In the genomic region with DNA sequence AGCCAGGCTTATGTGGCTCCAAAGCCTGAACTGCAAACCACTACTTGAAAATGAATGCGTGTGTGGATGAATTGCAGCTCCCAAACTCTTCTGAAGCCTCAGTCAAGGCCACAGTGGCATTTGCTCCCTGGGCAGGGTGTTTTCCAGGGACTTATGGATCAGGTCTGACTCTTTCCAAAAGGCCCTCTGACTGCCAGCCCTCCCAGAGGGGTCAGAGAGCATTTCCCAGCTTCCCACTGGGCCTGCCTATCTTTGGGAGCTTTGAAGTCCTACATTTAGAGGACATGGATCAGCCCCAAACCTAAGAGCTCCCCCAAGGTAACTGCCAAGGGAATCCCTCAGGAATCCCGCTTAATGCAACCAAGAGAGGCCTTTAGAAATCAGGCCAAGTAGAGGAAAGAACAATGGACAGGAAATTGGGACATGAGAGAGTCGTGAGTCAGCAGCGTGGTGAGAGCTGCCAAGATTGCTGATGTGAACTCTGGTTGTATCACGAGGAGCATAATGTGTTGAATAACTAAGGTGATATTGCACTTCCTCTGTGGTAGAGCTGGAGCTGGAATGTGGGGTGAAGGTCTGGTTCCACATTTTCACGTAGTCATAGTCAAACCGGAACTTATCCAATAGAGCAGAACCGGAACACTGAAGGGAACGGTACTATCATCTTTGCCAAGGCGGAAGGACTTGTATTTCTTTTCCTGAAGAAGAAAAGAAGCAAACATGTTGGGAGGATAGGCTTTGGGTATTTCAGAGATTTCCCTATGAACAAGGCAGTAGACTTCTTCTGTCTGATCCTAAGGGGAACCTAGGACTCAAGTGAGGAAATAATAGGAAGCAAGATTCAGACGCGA, we compare ENCODE assay signal across 1 cellular context.
TF ChIP-seq lines count a peak whose summit lies in the region.

No MANE protein-coding gene starts in this region.

TF ChIP-seq in K562, 482 proteins besides CTCF, POLR2A, EP300 and RAD21 (continued from another document and continues in another):
- TF ChIP-seq, protein P1, sequence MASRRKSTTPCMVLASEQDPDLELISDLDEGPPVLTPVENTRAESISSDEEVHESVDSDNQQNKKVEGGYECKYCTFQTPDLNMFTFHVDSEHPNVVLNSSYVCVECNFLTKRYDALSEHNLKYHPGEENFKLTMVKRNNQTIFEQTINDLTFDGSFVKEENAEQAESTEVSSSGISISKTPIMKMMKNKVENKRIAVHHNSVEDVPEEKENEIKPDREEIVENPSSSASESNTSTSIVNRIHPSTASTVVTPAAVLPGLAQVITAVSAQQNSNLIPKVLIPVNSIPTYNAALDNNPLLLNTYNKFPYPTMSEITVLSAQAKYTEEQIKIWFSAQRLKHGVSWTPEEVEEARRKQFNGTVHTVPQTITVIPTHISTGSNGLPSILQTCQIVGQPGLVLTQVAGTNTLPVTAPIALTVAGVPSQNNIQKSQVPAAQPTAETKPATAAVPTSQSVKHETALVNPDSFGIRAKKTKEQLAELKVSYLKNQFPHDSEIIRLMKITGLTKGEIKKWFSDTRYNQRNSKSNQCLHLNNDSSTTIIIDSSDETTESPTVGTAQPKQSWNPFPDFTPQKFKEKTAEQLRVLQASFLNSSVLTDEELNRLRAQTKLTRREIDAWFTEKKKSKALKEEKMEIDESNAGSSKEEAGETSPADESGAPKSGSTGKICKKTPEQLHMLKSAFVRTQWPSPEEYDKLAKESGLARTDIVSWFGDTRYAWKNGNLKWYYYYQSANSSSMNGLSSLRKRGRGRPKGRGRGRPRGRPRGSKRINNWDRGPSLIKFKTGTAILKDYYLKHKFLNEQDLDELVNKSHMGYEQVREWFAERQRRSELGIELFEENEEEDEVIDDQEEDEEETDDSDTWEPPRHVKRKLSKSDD (conservative IDR thresholded peaks at IDR 0.05; ENCODE audit: low read length), result no peak
- no peak for TF ChIP-seq SMARCC2 (IDR thresholded peaks at IDR 0.05; ENCODE audit: low read depth)
- TF ChIP-seq, protein P2, sequence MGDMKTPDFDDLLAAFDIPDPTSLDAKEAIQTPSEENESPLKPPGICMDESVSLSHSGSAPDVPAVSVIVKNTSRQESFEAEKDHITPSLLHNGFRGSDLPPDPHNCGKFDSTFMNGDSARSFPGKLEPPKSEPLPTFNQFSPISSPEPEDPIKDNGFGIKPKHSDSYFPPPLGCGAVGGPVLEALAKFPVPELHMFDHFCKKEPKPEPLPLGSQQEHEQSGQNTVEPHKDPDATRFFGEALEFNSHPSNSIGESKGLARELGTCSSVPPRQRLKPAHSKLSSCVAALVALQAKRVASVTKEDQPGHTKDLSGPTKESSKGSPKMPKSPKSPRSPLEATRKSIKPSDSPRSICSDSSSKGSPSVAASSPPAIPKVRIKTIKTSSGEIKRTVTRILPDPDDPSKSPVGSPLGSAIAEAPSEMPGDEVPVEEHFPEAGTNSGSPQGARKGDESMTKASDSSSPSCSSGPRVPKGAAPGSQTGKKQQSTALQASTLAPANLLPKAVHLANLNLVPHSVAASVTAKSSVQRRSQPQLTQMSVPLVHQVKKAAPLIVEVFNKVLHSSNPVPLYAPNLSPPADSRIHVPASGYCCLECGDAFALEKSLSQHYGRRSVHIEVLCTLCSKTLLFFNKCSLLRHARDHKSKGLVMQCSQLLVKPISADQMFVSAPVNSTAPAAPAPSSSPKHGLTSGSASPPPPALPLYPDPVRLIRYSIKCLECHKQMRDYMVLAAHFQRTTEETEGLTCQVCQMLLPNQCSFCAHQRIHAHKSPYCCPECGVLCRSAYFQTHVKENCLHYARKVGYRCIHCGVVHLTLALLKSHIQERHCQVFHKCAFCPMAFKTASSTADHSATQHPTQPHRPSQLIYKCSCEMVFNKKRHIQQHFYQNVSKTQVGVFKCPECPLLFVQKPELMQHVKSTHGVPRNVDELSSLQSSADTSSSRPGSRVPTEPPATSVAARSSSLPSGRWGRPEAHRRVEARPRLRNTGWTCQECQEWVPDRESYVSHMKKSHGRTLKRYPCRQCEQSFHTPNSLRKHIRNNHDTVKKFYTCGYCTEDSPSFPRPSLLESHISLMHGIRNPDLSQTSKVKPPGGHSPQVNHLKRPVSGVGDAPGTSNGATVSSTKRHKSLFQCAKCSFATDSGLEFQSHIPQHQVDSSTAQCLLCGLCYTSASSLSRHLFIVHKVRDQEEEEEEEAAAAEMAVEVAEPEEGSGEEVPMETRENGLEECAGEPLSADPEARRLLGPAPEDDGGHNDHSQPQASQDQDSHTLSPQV (IDR thresholded peaks at IDR 0.05), result peak; percentile 97
- TF ChIP-seq RBBP5 (IDR thresholded peaks at IDR 0.05; ENCODE audit: borderline replicate concordance, insufficient read depth, low read length, poor library complexity, severe bottlenecking), result peak; percentile 80
- TF ChIP-seq NFE2 (IDR thresholded peaks at IDR 0.05; ENCODE audit: low read depth), result peak; percentile 96
- peak; percentile 26 for TF ChIP-seq POLR2B (IDR thresholded peaks at IDR 0.05; ENCODE audit: low read depth, partially characterized antibody)
- TF ChIP-seq RBFOX2 (IDR thresholded peaks at IDR 0.05; ENCODE audit: low read depth, low read length), result peak; percentile 44
- peak; percentile 83 for TF ChIP-seq JUND (IDR thresholded peaks at IDR 0.05; ENCODE audit: borderline replicate concordance, low read depth, low read length)
- peak; percentile 82; the same call in 2 of the 3 replicates for TF ChIP-seq JUND (tag; IDR thresholded peaks at IDR 0.05; ENCODE audit: borderline replicate concordance, low read depth, low read length)
- peak; percentile 37 for TF ChIP-seq CBFA2T2 (conservative IDR thresholded peaks at IDR 0.05)
- no peak; the same call in 1 of the 2 replicates for TF ChIP-seq ZNF76 (CRISPR knock-in tag; IDR thresholded peaks at IDR 0.05; ENCODE audit: borderline replicate concordance)
- peak; percentile 29; the same call in 1 of the 2 replicates for TF ChIP-seq PYGO2 (tag; IDR thresholded peaks at IDR 0.05)
- no peak for TF ChIP-seq ZNF41 (CRISPR knock-in tag; conservative IDR thresholded peaks at IDR 0.05)
- TF ChIP-seq MCM5 (IDR thresholded peaks at IDR 0.05; ENCODE audit: low read depth), result no peak
- no peak for TF ChIP-seq SMC3 (conservative IDR thresholded peaks at IDR 0.05; ENCODE audit: insufficient read depth, low read depth, low read length)
- TF ChIP-seq TEAD4 (IDR thresholded peaks at IDR 0.05; ENCODE audit: low read length), result peak; percentile 89
- peak; percentile 83; the same call in 1 of the 2 replicates for TF ChIP-seq TEAD4 (CRISPR knock-in tag; IDR thresholded peaks at IDR 0.05; ENCODE audit: borderline replicate concordance)
- TF ChIP-seq, protein P3, sequence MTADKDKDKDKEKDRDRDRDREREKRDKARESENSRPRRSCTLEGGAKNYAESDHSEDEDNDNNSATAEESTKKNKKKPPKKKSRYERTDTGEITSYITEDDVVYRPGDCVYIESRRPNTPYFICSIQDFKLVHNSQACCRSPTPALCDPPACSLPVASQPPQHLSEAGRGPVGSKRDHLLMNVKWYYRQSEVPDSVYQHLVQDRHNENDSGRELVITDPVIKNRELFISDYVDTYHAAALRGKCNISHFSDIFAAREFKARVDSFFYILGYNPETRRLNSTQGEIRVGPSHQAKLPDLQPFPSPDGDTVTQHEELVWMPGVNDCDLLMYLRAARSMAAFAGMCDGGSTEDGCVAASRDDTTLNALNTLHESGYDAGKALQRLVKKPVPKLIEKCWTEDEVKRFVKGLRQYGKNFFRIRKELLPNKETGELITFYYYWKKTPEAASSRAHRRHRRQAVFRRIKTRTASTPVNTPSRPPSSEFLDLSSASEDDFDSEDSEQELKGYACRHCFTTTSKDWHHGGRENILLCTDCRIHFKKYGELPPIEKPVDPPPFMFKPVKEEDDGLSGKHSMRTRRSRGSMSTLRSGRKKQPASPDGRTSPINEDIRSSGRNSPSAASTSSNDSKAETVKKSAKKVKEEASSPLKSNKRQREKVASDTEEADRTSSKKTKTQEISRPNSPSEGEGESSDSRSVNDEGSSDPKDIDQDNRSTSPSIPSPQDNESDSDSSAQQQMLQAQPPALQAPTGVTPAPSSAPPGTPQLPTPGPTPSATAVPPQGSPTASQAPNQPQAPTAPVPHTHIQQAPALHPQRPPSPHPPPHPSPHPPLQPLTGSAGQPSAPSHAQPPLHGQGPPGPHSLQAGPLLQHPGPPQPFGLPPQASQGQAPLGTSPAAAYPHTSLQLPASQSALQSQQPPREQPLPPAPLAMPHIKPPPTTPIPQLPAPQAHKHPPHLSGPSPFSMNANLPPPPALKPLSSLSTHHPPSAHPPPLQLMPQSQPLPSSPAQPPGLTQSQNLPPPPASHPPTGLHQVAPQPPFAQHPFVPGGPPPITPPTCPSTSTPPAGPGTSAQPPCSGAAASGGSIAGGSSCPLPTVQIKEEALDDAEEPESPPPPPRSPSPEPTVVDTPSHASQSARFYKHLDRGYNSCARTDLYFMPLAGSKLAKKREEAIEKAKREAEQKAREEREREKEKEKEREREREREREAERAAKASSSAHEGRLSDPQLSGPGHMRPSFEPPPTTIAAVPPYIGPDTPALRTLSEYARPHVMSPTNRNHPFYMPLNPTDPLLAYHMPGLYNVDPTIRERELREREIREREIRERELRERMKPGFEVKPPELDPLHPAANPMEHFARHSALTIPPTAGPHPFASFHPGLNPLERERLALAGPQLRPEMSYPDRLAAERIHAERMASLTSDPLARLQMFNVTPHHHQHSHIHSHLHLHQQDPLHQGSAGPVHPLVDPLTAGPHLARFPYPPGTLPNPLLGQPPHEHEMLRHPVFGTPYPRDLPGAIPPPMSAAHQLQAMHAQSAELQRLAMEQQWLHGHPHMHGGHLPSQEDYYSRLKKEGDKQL (CRISPR knock-in tag; IDR thresholded peaks at IDR 0.05; ENCODE audit: borderline replicate concordance), result 0 out of 2 replicates have a peak, but pooled peaks have one; percentile 41
- peak; percentile 74; the same call in 1 of the 2 replicates for TF ChIP-seq ZKSCAN8 (CRISPR knock-in tag; IDR thresholded peaks at IDR 0.05)
- no peak for TF ChIP-seq PRMT5 (CRISPR knock-in tag; IDR thresholded peaks at IDR 0.05)
- TF ChIP-seq TRIM24 (IDR thresholded peaks at IDR 0.05), result peak in 1 of 2 experiments; percentile 66; a peak in 2 of 4 replicates
- TF ChIP-seq, protein P4, sequence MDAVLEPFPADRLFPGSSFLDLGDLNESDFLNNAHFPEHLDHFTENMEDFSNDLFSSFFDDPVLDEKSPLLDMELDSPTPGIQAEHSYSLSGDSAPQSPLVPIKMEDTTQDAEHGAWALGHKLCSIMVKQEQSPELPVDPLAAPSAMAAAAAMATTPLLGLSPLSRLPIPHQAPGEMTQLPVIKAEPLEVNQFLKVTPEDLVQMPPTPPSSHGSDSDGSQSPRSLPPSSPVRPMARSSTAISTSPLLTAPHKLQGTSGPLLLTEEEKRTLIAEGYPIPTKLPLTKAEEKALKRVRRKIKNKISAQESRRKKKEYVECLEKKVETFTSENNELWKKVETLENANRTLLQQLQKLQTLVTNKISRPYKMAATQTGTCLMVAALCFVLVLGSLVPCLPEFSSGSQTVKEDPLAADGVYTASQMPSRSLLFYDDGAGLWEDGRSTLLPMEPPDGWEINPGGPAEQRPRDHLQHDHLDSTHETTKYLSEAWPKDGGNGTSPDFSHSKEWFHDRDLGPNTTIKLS (IDR thresholded peaks at IDR 0.05; ENCODE audit: borderline replicate concordance, low read depth), result no peak
- peak; percentile 77 for TF ChIP-seq SMAD4 (CRISPR knock-in tag; conservative IDR thresholded peaks at IDR 0.05)
- TF ChIP-seq BRF1 (IDR thresholded peaks at IDR 0.05; ENCODE audit: borderline replicate concordance, extremely low read depth, insufficient read length), result no peak
- TF ChIP-seq, protein P5, sequence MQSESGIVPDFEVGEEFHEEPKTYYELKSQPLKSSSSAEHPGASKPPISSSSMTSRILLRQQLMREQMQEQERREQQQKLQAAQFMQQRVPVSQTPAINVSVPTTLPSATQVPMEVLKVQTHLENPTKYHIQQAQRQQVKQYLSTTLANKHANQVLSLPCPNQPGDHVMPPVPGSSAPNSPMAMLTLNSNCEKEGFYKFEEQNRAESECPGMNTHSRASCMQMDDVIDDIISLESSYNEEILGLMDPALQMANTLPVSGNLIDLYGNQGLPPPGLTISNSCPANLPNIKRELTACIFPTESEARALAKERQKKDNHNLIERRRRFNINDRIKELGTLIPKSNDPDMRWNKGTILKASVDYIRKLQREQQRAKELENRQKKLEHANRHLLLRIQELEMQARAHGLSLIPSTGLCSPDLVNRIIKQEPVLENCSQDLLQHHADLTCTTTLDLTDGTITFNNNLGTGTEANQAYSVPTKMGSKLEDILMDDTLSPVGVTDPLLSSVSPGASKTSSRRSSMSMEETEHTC (IDR thresholded peaks at IDR 0.05), result peak; percentile 79; the same call in 1 of the 2 replicates
- no peak for TF ChIP-seq ZNF354B (CRISPR knock-in tag; IDR thresholded peaks at IDR 0.05)
- TF ChIP-seq ZKSCAN3 (CRISPR knock-in tag; IDR thresholded peaks at IDR 0.05), result no peak
- TF ChIP-seq FOSL1 (tag; conservative IDR thresholded peaks at IDR 0.05), result peak; percentile 90
- TF ChIP-seq, protein P6, sequence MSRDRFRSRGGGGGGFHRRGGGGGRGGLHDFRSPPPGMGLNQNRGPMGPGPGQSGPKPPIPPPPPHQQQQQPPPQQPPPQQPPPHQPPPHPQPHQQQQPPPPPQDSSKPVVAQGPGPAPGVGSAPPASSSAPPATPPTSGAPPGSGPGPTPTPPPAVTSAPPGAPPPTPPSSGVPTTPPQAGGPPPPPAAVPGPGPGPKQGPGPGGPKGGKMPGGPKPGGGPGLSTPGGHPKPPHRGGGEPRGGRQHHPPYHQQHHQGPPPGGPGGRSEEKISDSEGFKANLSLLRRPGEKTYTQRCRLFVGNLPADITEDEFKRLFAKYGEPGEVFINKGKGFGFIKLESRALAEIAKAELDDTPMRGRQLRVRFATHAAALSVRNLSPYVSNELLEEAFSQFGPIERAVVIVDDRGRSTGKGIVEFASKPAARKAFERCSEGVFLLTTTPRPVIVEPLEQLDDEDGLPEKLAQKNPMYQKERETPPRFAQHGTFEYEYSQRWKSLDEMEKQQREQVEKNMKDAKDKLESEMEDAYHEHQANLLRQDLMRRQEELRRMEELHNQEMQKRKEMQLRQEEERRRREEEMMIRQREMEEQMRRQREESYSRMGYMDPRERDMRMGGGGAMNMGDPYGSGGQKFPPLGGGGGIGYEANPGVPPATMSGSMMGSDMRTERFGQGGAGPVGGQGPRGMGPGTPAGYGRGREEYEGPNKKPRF (IDR thresholded peaks at IDR 0.05; ENCODE audit: low read depth, low read length), result no peak
- TF ChIP-seq CCNT2 (IDR thresholded peaks at IDR 0.05; ENCODE audit: borderline replicate concordance, extremely low read depth, insufficient read length, low read depth, low read length), result no peak
- TF ChIP-seq, protein P7, sequence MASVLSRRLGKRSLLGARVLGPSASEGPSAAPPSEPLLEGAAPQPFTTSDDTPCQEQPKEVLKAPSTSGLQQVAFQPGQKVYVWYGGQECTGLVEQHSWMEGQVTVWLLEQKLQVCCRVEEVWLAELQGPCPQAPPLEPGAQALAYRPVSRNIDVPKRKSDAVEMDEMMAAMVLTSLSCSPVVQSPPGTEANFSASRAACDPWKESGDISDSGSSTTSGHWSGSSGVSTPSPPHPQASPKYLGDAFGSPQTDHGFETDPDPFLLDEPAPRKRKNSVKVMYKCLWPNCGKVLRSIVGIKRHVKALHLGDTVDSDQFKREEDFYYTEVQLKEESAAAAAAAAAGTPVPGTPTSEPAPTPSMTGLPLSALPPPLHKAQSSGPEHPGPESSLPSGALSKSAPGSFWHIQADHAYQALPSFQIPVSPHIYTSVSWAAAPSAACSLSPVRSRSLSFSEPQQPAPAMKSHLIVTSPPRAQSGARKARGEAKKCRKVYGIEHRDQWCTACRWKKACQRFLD (CRISPR knock-in tag; IDR thresholded peaks at IDR 0.05), result peak; percentile 81
- TF ChIP-seq MECOM (CRISPR knock-in tag; IDR thresholded peaks at IDR 0.05), result 0 out of 2 replicates have a peak, but pooled peaks have one; percentile 36
- no peak for TF ChIP-seq NR2C2 (CRISPR knock-in tag; IDR thresholded peaks at IDR 0.05)
- peak; percentile 95 for TF ChIP-seq NR2C2 (tag; IDR thresholded peaks at IDR 0.05)
- TF ChIP-seq TEAD2 (tag; IDR thresholded peaks at IDR 0.05), result peak; percentile 86
- TF ChIP-seq ZNF696 (CRISPR knock-in tag; conservative IDR thresholded peaks at IDR 0.05), result no peak
